In the genomic region with DNA sequence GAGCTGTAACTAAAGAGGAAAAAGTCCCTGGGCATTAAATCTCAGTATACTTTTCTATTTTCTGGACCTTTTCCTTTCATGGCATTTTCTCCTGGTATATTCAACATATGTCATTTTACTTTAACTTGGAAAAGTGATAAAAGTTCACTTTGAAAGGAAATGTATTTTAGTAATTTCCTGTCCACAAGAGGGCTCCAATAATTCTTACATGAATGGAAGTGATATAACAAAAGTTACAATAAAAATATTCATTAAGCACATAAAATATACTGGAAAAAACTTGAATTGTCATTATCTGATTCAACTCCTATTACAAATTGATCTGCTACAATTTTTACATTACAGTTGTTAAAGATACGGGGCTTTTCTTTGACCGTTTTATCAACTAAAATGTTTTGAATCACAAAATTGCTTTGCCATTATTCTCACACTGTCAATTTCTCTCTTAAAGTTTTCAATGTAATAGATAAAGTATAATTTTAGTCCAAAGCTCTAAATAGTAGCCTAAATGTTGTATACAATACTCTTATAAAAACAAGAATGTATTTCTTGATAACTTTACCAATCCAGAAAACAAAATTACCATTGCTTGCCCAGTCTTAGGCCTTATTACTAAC, we compare ENCODE assay signal across 9 cellular contexts. TPM values are rescaled to one million over a fixed set of nuclear protein-coding genes. Genes with fewer than 3 reads are reported as not detected.
DNase-seq lines count a peak whose midpoint lies in the region; ATAC-seq and TF ChIP-seq lines count a peak whose summit lies in the region.
"Had no signal": no experiment of that assay in that cellular context is flagged by ENCODE, and none has a peak within 500 bp of the region (broad histone marks: within the 10 kb centered on the region; RNA-seq: fewer than 3 reads in every experiment).

No MANE protein-coding gene starts in this region.

- CTCF ChIA-PET in mammary epithelial cell (lab: Charles Lee; ENCODE audit: low non-redundant PET) = interaction anchor here (0.6 kb wide), 3 partner anchors 57 to 267 kb away, joined by 4 read pairs; no protein-coding TSS in a partner anchor

- H3K27me3 Mint-ChIP-seq in HFFc6 (ENCODE audit: insufficient read depth) = peaks cover 4% of the 10 kb centered on the region
- H3K27me3 Mint-ChIP-seq: memory B cell had no signal

- no peak overlapping the region for H3K9ac ChIP-seq in mammary epithelial cell (ENCODE audit: insufficient read depth, low read length)

- TF ChIP-seq CTCF in AG10803 (conservative IDR thresholded peaks at IDR 0.05; ENCODE audit: low read length) (peak; percentile 51), HFFc6 (IDR thresholded peaks at IDR 0.05) (peak; percentile 80), mammary epithelial cell (conservative IDR thresholded peaks at IDR 0.05 in 1 of 2, IDR thresholded peaks at IDR 0.05 in 1 of 2; ENCODE audit: extremely low read depth in 1 of 2, insufficient read depth in 1 of 2, low read depth in 1 of 2, low read length in 2 of 2) (peak; percentile 28 to 36)

- H3K27ac ChIP-seq in mammary epithelial cell (ENCODE audit: insufficient read depth, low read depth, low read length) = peak overlapping the region; percentile 16

- H2AFZ ChIP-seq in mammary epithelial cell (ENCODE audit: low read depth, low read length) = no peak overlapping the region

- H4K20me1 ChIP-seq in mammary epithelial cell (ENCODE audit: insufficient read depth, low read length) = no peaks in the 10 kb centered on the region

- peak overlapping the region; percentile 95 for H3K4me3 Mint-ChIP-seq in HFFc6

- no peaks in the 10 kb centered on the region for H3K9me3 Mint-ChIP-seq in HFFc6
- H3K9me3 Mint-ChIP-seq: memory B cell had no signal

- dilution Hi-C loops in mammary epithelial cell (cut with HindIII; ENCODE audit: low sequenced_read_pairs) = loop anchor here (5.0 kb wide), 1 partner anchor 77 kb away; no protein-coding TSS in a partner anchor

- H3K36me3 Mint-ChIP-seq in HFFc6 (ENCODE audit: low read depth) = peaks cover 20% of the 10 kb centered on the region
- H3K36me3 Mint-ChIP-seq: memory B cell had no signal

- DNase-seq in AG10803 (ENCODE audit: low read depth) = peak; percentile 28
- no peak for DNase-seq in HFFc6
- DNase-seq in mammary epithelial cell = no peak
- DNase-seq in midbrain (lab: John Stamatoyannopoulos, UW) = peak; percentile 40
- DNase-seq in epidermal melanocyte (ENCODE audit: insufficient read length, low spot score) = no peak
- no peak for DNase-seq in effector CD4-positive, alpha-beta T cell

- peak overlapping the region; percentile 31 for H3K4me2 ChIP-seq in mammary epithelial cell (ENCODE audit: insufficient read depth, low read depth, low read length)

- peak overlapping the region; percentile 29 for H3K27ac Mint-ChIP-seq in HFFc6

- no peaks in the 10 kb centered on the region for H3K27me3 ChIP-seq in mammary epithelial cell (ENCODE audit: insufficient read depth, low read length)

- 42% methylated on average over 2 of the region's 2 CpGs for WGBS in mammary epithelial cell (ENCODE audit: low coverage, missing lambda C conversion rate)

- peaks cover 11% of the 10 kb centered on the region for H3K4me1 ChIP-seq in mammary epithelial cell (ENCODE audit: insufficient read depth, low read length)

- in situ Hi-C loops in mammary epithelial cell (cut with MboI; ENCODE audit: low sequenced_read_pairs in 2 of 2) = loop anchor here (5.0 to 10.0 kb wide), 3 partner anchors 77 to 272 kb away; no protein-coding TSS in a partner anchor

- ATAC-seq in HG02678 (IDR thresholded peaks at IDR 0.05; ENCODE audit: unreplicated experiment) (no peak), GM18511 (IDR thresholded peaks at IDR 0.05; ENCODE audit: unreplicated experiment) (no peak)

- peak overlapping the region; percentile 77 for H3K4me3 ChIP-seq in AG10803 (ENCODE audit: low read length)
- peak overlapping the region in 1 of 3 experiments; percentile 12 for H3K4me3 ChIP-seq in mammary epithelial cell (replicated peaks in 1 of 3; ENCODE audit: insufficient read depth in 1 of 3, low read depth in 2 of 3, low read length in 3 of 3)

- H3K4me1 Mint-ChIP-seq in HFFc6 (ENCODE audit: low read depth) = peaks cover 60% of the 10 kb centered on the region

- H3K79me2 ChIP-seq in mammary epithelial cell (ENCODE audit: insufficient read depth, low read length) = peaks cover 72% of the 10 kb centered on the region

- intact Hi-C loops in mammary epithelial cell (cut with micrococcal nuclease) = loop anchor here (2.0 to 5.0 kb wide), 3 partner anchors 73 to 267 kb away; no protein-coding TSS in a partner anchor

- BruUV-seq in mammary epithelial cell (replicated peaks; lab: Mats Ljungman, UMichigan) = no TSS peak

- H3K36me3 ChIP-seq in mammary epithelial cell (ENCODE audit: insufficient read depth, low read length) = no peaks in the 10 kb centered on the region

- no peaks in the 10 kb centered on the region for H3K9me3 ChIP-seq in mammary epithelial cell (replicated peaks; ENCODE audit: insufficient read depth, low read length)

RNA-seq across cellular contexts. Expression of a gene that starts 4.9 kb away (rescaled TPM):
- total RNA-seq in HFFc6 (2021; fragmentation: NEBNext Ultra II Directional; extraction: Animal tissue kit (Norgen Biotek cat#: 25700)) = 10 to 100 TPM; 38.0 to 57.4 (median 44.6) TPM
- 10 to 100 TPM; 11.4 to 19.0 TPM for total RNA-seq in mammary epithelial cell
- polyA plus RNA-seq in mammary epithelial cell = 5.2 TPM
- polyA minus RNA-seq in mammary epithelial cell = 1.2 TPM

Comparison
In these comparisons a context has a peak if more than half of its experiments do, and no peak if none do; other contexts are left out.
1. DNase-seq: peak in AG10803 (single experiment) and midbrain (single experiment); none in HFFc6 (single experiment), mammary epithelial cell (single experiment), epidermal melanocyte (single experiment) and effector CD4-positive, alpha-beta T cell (single experiment).
2. Peak in every context shown above with its lines, with median percentiles within 50 percentile points of each other: CTCF ChIP-seq.